ENCODE assay signal across 27 cellular contexts in genomic region chr4:126708716-126709115, GRCh38.
"Had no signal": no experiment of that assay in that cellular context is flagged by ENCODE, and none has a peak within 500 bp of the region (broad histone marks: within the 10 kb centered on the region; RNA-seq: fewer than 3 reads in every experiment).

No MANE protein-coding gene starts in this region.

- H3K4me2 ChIP-seq: hepatocyte had no signal

- H3K27ac ChIP-seq: adrenal gland, ascending aorta, hepatocyte, left ventricle myocardium inferior, neutrophil, ovary, prostate gland, right atrium auricular region, spleen, thoracic aorta, upper lobe of left lung had no signal

- H3K27me3 ChIP-seq: adrenal gland, ascending aorta, hepatocyte, neutrophil, ovary, right atrium auricular region, spleen, upper lobe of left lung had no signal

- H3K36me3 ChIP-seq: adrenal gland, ascending aorta, left ventricle myocardium inferior, neutrophil, ovary, prostate gland, right atrium auricular region, spleen, thoracic aorta, upper lobe of left lung had no signal

- FAIRE-seq: endometrium, frontal cortex had no signal

- H3K4me1 Mint-ChIP-seq: immature natural killer cell, nephron had no signal

- H3K9me3 ChIP-seq: adrenal gland, ascending aorta, left ventricle myocardium inferior, neutrophil, ovary, prostate gland, right atrium auricular region, thoracic aorta, upper lobe of left lung had no signal

- H3K27ac Mint-ChIP-seq: activated naive CD8-positive, alpha-beta T cell; activated T-helper 2 cell treated with anti-CD3 and anti-CD28 coated beads, Interferon-gamma antibody, Interleukin-2, Interleukin-4, amounts not matched to agents 10 μg/mL and 5 μg/mL and 100 μg/mL, durations not matched to agents 14 hours and 24 hours and 36 hours; immature natural killer cell; nephron; WTC11 had no signal

- H3K4me1 ChIP-seq: adrenal gland, ascending aorta, left ventricle myocardium inferior, prostate gland, spleen, upper lobe of left lung had no signal

- H3K27me3 Mint-ChIP-seq: activated naive CD8-positive, alpha-beta T cell had no signal

- H3K79me2 ChIP-seq: hepatocyte had no signal

- DNase-seq: activated CD4-positive, alpha-beta T cell treated with anti-CD3 and anti-CD28 coated beads, Interleukin-2, amount 50 U/mL, for 4 hours; activated CD8-positive, alpha-beta memory T cell treated with anti-CD3 and anti-CD28 coated beads, Interleukin-2, amount 50 U/mL, for 48 hours; activated naive CD4-positive, alpha-beta T cell; activated T-cell treated with anti-CD3 and anti-CD28 coated beads, Interleukin-2, amount 50 U/mL, for 4 hours; adrenal gland; effector CD4-positive, alpha-beta T cell; glutamatergic neuron; immature natural killer cell; left ventricle myocardium inferior; ovary; spleen; stimulated activated CD4-positive, alpha-beta T cell treated with anti-CD3 and anti-CD28 coated beads, Interleukin-4, amount 100 ng/mL, for 1 hour; stimulated activated naive CD4-positive, alpha-beta T cell; T-helper 1 cell had no signal

- H3K4me3 ChIP-seq: adrenal gland, ascending aorta, hepatocyte, left ventricle myocardium inferior, ovary, prostate gland, right atrium auricular region, spleen, thoracic aorta, upper lobe of left lung had no signal

- H3K4me3 Mint-ChIP-seq: activated naive CD8-positive, alpha-beta T cell; activated T-cell treated with anti-CD3 and anti-CD28 coated beads, Interleukin-2, amount 50 U/mL, for 4 hours; immature natural killer cell; nephron; WTC11 had no signal

- H3K9me3 Mint-ChIP-seq: nephron had no signal

- H2AFZ ChIP-seq: hepatocyte had no signal

- H3K36me3 Mint-ChIP-seq: activated naive CD8-positive, alpha-beta T cell; immature natural killer cell; WTC11 had no signal
